In the genomic region with DNA sequence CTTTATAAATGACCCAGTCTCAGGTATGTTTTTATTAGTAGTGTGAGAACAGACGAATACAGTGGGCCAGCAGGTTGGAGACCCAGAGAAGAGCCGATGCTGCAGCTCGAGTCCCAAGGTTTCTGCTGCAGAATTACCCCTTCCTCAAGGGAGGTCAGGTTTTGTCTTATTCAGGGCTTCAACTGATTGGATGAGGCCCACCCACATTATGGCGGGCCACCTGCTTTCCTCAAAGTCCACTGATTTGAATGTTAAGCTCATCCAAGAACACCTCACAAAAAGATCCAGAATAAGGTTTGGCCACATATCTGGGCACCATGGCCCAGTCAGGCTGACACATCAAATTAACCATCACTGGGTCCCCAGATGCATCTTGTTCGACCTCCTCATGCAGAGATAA, we compare ENCODE assay signal across 36 cellular contexts. TPM values are rescaled to one million over a fixed set of nuclear protein-coding genes. Genes with fewer than 3 reads are reported as not detected.
"Had no signal": no experiment of that assay in that cellular context is flagged by ENCODE, and none has a peak within 500 bp of the region (broad histone marks: within the 10 kb centered on the region; RNA-seq: fewer than 3 reads in every experiment).

No MANE protein-coding gene starts in this region.

- H3K4me2 ChIP-seq: KMS-11 had no signal

- H3K27me3 ChIP-seq: MG63 had no signal

- H3K27ac ChIP-seq: KMS-11 had no signal

- H3K9me3 ChIP-seq: MG63 had no signal

- H3K4me3 ChIP-seq: MG63 had no signal

- DNase-seq: Karpas-422, Kasumi-1, MG63, MM.1S, MV-4-11, NCI-H1048, NCI-H1092, NCI-H1092 treated with DMSO at 0.1 percent for 48 hours, NCI-H1105, NCI-H1105 treated with DMSO at 0.1 percent for 48 hours, NCI-H1417, NCI-H1417 treated with DMSO at 0.1 percent for 48 hours, NCI-H1436, NCI-H1436 treated with DMSO at 0.1 percent for 48 hours, NCI-H146, NCI-H1694, NCI-H1694 treated with DMSO at 0.1 percent for 48 hours, NCI-H187, NCI-H187 treated with DMSO at 0.1 percent for 48 hours, NCI-H1930, NCI-H2029, NCI-H2029 treated with DMSO at 0.1 percent for 48 hours, NCI-H2081, NCI-H2081 treated with DMSO at 0.1 percent for 48 hours, NCI-H2107, NCI-H2171, NCI-H2171 treated with DMSO at 0.1 percent for 48 hours, NCI-H2227 treated with DMSO at 0.1 percent for 48 hours, NCI-H226, NCI-H345, NCI-H446, NCI-H446 treated with DMSO at 0.1 percent for 48 hours, NCI-H510A, NCI-H524 had no signal

- H3K9ac ChIP-seq: KMS-11 had no signal

- H3K36me3 ChIP-seq: MG63 had no signal

RNA-seq across cellular contexts. Expression of gene FBXO2, which starts 40.9 kb away (rescaled TPM):
- total RNA-seq: LHCN-M2 had no signal
